ENCODE assay signal across 33 cellular contexts in the genomic region with DNA sequence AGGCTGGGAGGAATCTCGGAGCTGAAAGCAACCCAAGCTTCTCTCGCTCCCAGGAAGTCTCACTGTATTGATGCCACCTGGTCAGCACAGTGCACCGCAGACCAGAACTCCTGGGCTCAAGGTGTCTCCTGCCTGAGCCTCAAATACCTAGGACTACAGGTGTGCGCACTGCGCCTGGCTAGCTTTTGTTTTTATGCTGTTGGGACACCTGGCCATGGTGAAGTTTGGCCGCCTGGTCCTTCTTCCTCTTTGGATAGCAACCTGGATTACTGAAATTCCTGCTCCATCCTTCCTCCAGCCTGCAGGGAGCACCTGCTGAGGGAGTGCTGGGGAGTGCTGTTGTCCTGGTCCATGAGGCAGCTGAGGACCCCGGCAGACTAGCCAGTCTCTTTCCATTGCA.
"Had no signal": no experiment of that assay in that cellular context is flagged by ENCODE, and none has a peak within 500 bp of the region (broad histone marks: within the 10 kb centered on the region; RNA-seq: fewer than 3 reads in every experiment).

No MANE protein-coding gene starts in this region.

- H3K9me3 ChIP-seq: breast epithelium, esophagus squamous epithelium, mucosa of descending colon, upper lobe of left lung had no signal

- H3K4me1 ChIP-seq: breast epithelium, esophagus squamous epithelium, upper lobe of left lung had no signal

- FAIRE-seq: endometrium, TTC549 had no signal

- H3K4me3 ChIP-seq: breast epithelium, esophagus squamous epithelium, mucosa of descending colon, skin epidermis, upper lobe of left lung had no signal

- H3K36me3 Mint-ChIP-seq: natural killer cell treated with Interleukin-12 subunit alpha and Interleukin-12 subunit beta and Interleukin-15 and Interleukin-18, amount 100 ng/mL, for 72 hours had no signal

- H3K4me3 Mint-ChIP-seq: activated CD4-positive, alpha-beta memory T cell treated with anti-CD3 and anti-CD28 coated beads for 36 hours; activated CD4-positive, alpha-beta T cell treated with anti-CD3 and anti-CD28 coated beads, Interleukin-2, amount 10 ng/mL, durations not matched to agents 24 days and 14 days; activated naive CD4-positive, alpha-beta T cell treated with anti-CD3 and anti-CD28 coated beads, Interleukin-2, amount 50 U/mL, for 24 hours; activated naive CD8-positive, alpha-beta T cell treated with anti-CD3 and anti-CD28 coated beads, Interleukin-2, amount 50 U/mL, for 24 hours; natural killer cell treated with Interleukin-12 subunit alpha and Interleukin-12 subunit beta and Interleukin-15 and Interleukin-18, amount 100 ng/mL, for 72 hours; stimulated activated memory B cell treated with anti-CD40 and anti-IgM and Interleukin-4, amounts not matched to agents 10 μg/mL and 1 μg/mL and 100 μg/mL, for 72 hours; stimulated activated naive CD8-positive, alpha-beta T cell treated with anti-CD3 and anti-CD28 coated beads, Interleukin-15, amount 100 ng/mL, for 72 hours; T-helper 1 cell treated with Interleukin-12 subunit alpha and Interleukin-12 subunit beta and Interleukin-4 antibody, amounts not matched to agents 30 μg/mL and 1 μg/mL, for 36 hours had no signal

- ATAC-seq: activated naive CD8-positive, alpha-beta T cell treated with anti-CD3 and anti-CD28 coated beads, Interleukin-2, amount 50 U/mL, for 24 hours; left ventricle myocardium superior; mucosa of descending colon; natural killer cell treated with Interleukin-12 subunit alpha and Interleukin-12 subunit beta and Interleukin-15 and Interleukin-18, amount 100 ng/mL, for 72 hours; sciatic nerve had no signal

- H3K27ac ChIP-seq: breast epithelium, epithelial cell of prostate, esophagus squamous epithelium, skin epidermis, WERI-Rb-1 had no signal

- H3K36me3 ChIP-seq: breast epithelium, WERI-Rb-1 had no signal

- H3K27me3 ChIP-seq: breast epithelium, upper lobe of left lung had no signal

- DNase-seq: activated CD4-positive, alpha-beta memory T cell treated with anti-CD3 and anti-CD28 coated beads for 36 hours; activated CD4-positive, alpha-beta T cell treated with anti-CD3 and anti-CD28 coated beads, Interleukin-2, amount 10 ng/mL, durations not matched to agents 24 days and 14 days; activated CD4-positive, CD25-positive, alpha-beta regulatory T cell treated with anti-CD3 and anti-CD28 coated beads, Interleukin-2, amount 50 U/mL, for 72 hours; activated naive CD8-positive, alpha-beta T cell treated with anti-CD3 and anti-CD28 coated beads, Interleukin-2, amount 50 U/mL, for 24 hours; activated T-cell treated with anti-CD3 and anti-CD28 coated beads, Interleukin-2, amount 50 U/mL, for 48 hours; amygdala; central memory CD4-positive, alpha-beta T cell; dermis blood vessel endothelial cell; effector CD4-positive, alpha-beta T cell; esophagus squamous epithelium; foreskin melanocyte; islet precursor cell; left ventricle myocardium superior; mucosa of descending colon; stimulated activated CD4-positive, alpha-beta T cell treated with anti-CD3 and anti-CD28 coated beads, Interleukin-1b, Interleukin-23, amount 100 ng/mL, for 48 hours; stimulated activated CD4-positive, alpha-beta T cell treated with anti-CD3 and anti-CD28 coated beads, Interleukin-4, amount 100 ng/mL, for 4 hours; stimulated activated CD8-positive, alpha-beta memory T cell treated with anti-CD3 and anti-CD28 coated beads, Interleukin-4, amount 100 ng/mL, for 48 hours; stimulated activated naive CD8-positive, alpha-beta T cell treated with anti-CD3 and anti-CD28 coated beads, Interleukin-15, amount 100 ng/mL, for 72 hours; substantia nigra; T-helper 9 cell; WERI-Rb-1 had no signal

- H3K9me3 Mint-ChIP-seq: activated CD4-positive, alpha-beta memory T cell treated with anti-CD3 and anti-CD28 coated beads for 36 hours; activated CD4-positive, alpha-beta T cell treated with anti-CD3 and anti-CD28 coated beads, Interleukin-2, amount 10 ng/mL, durations not matched to agents 24 days and 14 days; activated naive CD4-positive, alpha-beta T cell treated with anti-CD3 and anti-CD28 coated beads, Interleukin-2, amount 50 U/mL, for 24 hours; activated naive CD8-positive, alpha-beta T cell treated with anti-CD3 and anti-CD28 coated beads, Interleukin-2, amount 50 U/mL, for 24 hours; activated T-helper 2 cell treated with anti-CD3 and anti-CD28 coated beads, Interferon-gamma antibody, Interleukin-2, Interleukin-4, amounts not matched to agents 10 μg/mL and 5 μg/mL and 100 μg/mL, durations not matched to agents 14 hours and 24 hours and 36 hours; natural killer cell treated with Interleukin-12 subunit alpha and Interleukin-12 subunit beta and Interleukin-15 and Interleukin-18, amount 100 ng/mL, for 72 hours; stimulated activated memory B cell treated with anti-CD40 and anti-IgM and Interleukin-4, amounts not matched to agents 10 μg/mL and 1 μg/mL and 100 μg/mL, for 72 hours; stimulated activated naive CD8-positive, alpha-beta T cell treated with anti-CD3 and anti-CD28 coated beads, Interleukin-15, amount 100 ng/mL, for 72 hours; T-helper 1 cell treated with Interleukin-12 subunit alpha and Interleukin-12 subunit beta and Interleukin-4 antibody, amounts not matched to agents 30 μg/mL and 1 μg/mL, for 36 hours had no signal

- H3K27ac Mint-ChIP-seq: activated naive CD4-positive, alpha-beta T cell treated with anti-CD3 and anti-CD28 coated beads, Interleukin-2, amount 50 U/mL, for 24 hours; activated T-helper 2 cell treated with anti-CD3 and anti-CD28 coated beads, Interferon-gamma antibody, Interleukin-2, Interleukin-4, amounts not matched to agents 10 μg/mL and 5 μg/mL and 100 μg/mL, durations not matched to agents 14 hours and 24 hours and 36 hours; natural killer cell treated with Interleukin-12 subunit alpha and Interleukin-12 subunit beta and Interleukin-15 and Interleukin-18, amount 100 ng/mL, for 72 hours; T-helper 1 cell treated with Interleukin-12 subunit alpha and Interleukin-12 subunit beta and Interleukin-4 antibody, amounts not matched to agents 30 μg/mL and 1 μg/mL, for 36 hours had no signal

- H3K27me3 Mint-ChIP-seq: activated CD4-positive, alpha-beta memory T cell treated with anti-CD3 and anti-CD28 coated beads for 36 hours; activated CD4-positive, alpha-beta T cell treated with anti-CD3 and anti-CD28 coated beads, Interleukin-2, amount 10 ng/mL, durations not matched to agents 24 days and 14 days; activated naive CD4-positive, alpha-beta T cell treated with anti-CD3 and anti-CD28 coated beads, Interleukin-2, amount 50 U/mL, for 24 hours; activated naive CD8-positive, alpha-beta T cell treated with anti-CD3 and anti-CD28 coated beads, Interleukin-2, amount 50 U/mL, for 24 hours; stimulated activated memory B cell treated with anti-CD40 and anti-IgM and Interleukin-4, amounts not matched to agents 10 μg/mL and 1 μg/mL and 100 μg/mL, for 72 hours; stimulated activated naive CD8-positive, alpha-beta T cell treated with anti-CD3 and anti-CD28 coated beads, Interleukin-15, amount 100 ng/mL, for 72 hours had no signal
